ENCODE assay signal across 12 cellular contexts in the genomic region with DNA sequence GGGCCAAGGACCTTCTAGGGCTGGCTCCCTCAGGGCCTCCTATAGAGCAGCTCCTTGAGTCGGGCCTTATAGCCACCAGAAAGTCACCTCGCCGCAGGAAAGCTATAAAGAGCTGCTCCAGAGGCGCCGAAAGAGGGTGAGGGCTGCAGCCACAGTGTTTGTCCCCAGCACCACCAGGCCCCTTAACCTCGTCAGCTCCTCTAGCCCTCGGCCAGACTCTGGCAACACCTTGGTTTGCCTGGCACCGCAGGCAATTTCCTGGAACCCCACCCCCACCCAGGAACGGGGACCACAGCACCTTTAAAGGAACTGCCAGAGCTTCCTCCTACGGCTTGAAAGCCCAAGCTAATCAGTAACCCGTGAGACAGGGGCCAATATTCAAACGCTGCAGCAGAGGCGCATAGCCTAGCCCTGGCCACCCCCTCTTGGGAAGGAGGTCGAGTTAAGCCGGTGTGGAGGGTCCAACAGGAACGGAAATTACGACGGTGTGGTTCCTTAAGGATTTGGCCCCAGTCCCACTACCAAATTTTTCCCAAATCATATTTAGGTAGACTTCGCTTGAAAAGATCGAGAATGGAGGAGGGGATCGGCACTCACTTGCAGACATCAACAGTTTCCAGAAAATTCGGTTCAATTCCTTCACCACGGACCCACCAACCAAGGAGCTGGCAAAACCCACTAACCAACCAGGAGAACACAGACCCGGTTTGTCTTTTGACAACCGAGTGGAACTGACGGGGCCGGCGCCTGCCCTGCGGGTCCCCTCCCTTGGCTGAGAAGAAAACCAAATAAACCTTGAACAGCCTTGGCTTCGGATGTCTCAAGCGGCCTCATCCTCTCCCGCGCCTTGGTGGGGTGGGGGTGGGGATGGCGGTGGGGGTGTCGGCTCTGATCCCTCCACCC. TPM values are rescaled to one million over a fixed set of nuclear protein-coding genes. Genes with fewer than 3 reads are reported as not detected.
DNase-seq lines count a peak whose midpoint lies in the region; ATAC-seq and TF ChIP-seq lines count a peak whose summit lies in the region.
"Had no signal": no experiment of that assay in that cellular context is flagged by ENCODE, and none has a peak within 500 bp of the region (broad histone marks: within the 10 kb centered on the region; RNA-seq: fewer than 3 reads in every experiment).

No MANE protein-coding gene starts in this region.

- peaks cover 34% of the 10 kb centered on the region for H3K4me1 ChIP-seq in mucosa of descending colon (ENCODE audit: low read depth)

- no peaks in the 10 kb centered on the region for H3K36me3 Mint-ChIP-seq in brain
- H3K36me3 Mint-ChIP-seq: naive thymus-derived CD8-positive, alpha-beta T cell; T-cell had no signal

- in situ Hi-C loops in ACHN (cut with HindIII; ENCODE audit: low pct_ligation_motif_present, low pct_unique_long_range_greater_than_20kb, low sequenced_read_pairs), result no loop called here

- H3K36me3 ChIP-seq in mucosa of descending colon (ENCODE audit: low read depth), result no peaks in the 10 kb centered on the region

- H3K27ac Mint-ChIP-seq in brain, result peak overlapping the region in 1 of 5 experiments; percentile 97

- peak; percentile 77 for DNase-seq in ACHN
- DNase-seq in HuH-7 (ENCODE audit: low spot score), result peak; percentile 71
- peak; percentile 81 to 82 (median 82) for DNase-seq in mucosa of descending colon
- no peak for DNase-seq in NCI-H524 (lab: John Stamatoyannopoulos, UW)
- DNase-seq in NCI-H345 treated with DMSO at 0.1 percent for 48 hours (lab: John Stamatoyannopoulos, UW; ENCODE audit: unreplicated experiment), result no peak
- no peak for DNase-seq in putamen (ENCODE audit: low spot score)
- DNase-seq: GF-D8 had no signal

- ATAC-seq in mucosa of descending colon (peak; percentile 59), HG02623 (IDR thresholded peaks at IDR 0.05; ENCODE audit: unreplicated experiment) (no peak)

- H3K4me3 Mint-ChIP-seq in brain, result peak overlapping the region in 3 of 5 experiments; percentile 79 to 93 (median 90)

- peak overlapping the region; percentile 54 for H3K4me3 ChIP-seq in mucosa of descending colon

- intact Hi-C loops in mucosa of descending colon (cut with DNase I, micrococcal nuclease), result no loop called here

- peaks cover 5% of the 10 kb centered on the region for H3K4me1 Mint-ChIP-seq in brain

- H3K27me3 Mint-ChIP-seq in brain, result no peaks in the 10 kb centered on the region

- H3K9me3 ChIP-seq in mucosa of descending colon, result no peaks in the 10 kb centered on the region

- peaks cover 0 to 16% (median 11%) of the 10 kb centered on the region in 5 experiments for H3K9me3 Mint-ChIP-seq in brain
- H3K9me3 Mint-ChIP-seq: naive thymus-derived CD8-positive, alpha-beta T cell; T-cell had no signal

- TF ChIP-seq CTCF in brain (conservative IDR thresholded peaks at IDR 0.05) (no peak), mucosa of descending colon (IDR thresholded peaks at IDR 0.05) (no peak)

RNA-seq across cellular contexts. Expression of a gene that starts 3.0 kb away (rescaled TPM):
- 31.9 TPM for polyA plus RNA-seq in brain (ENCODE audit: insufficient read depth, low read depth, low replicate concordance)
- total RNA-seq in mucosa of descending colon, result 10 to 100 TPM; 41.3 to 68.8 (median 50.9) TPM
- total RNA-seq: naive thymus-derived CD8-positive, alpha-beta T cell had no signal
- polyA plus RNA-seq: BJ; naive thymus-derived CD8-positive, alpha-beta T cell had no signal

RNA-seq across cellular contexts. Expression of a gene that starts 8.2 kb away (rescaled TPM):
- polyA plus RNA-seq in brain (ENCODE audit: insufficient read depth, low read depth, low replicate concordance), result 234 TPM
- total RNA-seq in mucosa of descending colon, result 10 to 100 TPM; 16.2 to 29.3 (median 19.9) TPM
- total RNA-seq: naive thymus-derived CD8-positive, alpha-beta T cell; T-cell had no signal
- polyA plus RNA-seq: BJ; naive thymus-derived CD8-positive, alpha-beta T cell had no signal

RNA-seq across cellular contexts. Expression of a gene that starts 9.0 kb away (rescaled TPM):
- 37.1 TPM for polyA plus RNA-seq in brain (ENCODE audit: insufficient read depth, low read depth, low replicate concordance)
- total RNA-seq in mucosa of descending colon, result 10 to 100 TPM; 10.9 to 29.1 (median 22.4) TPM
- total RNA-seq: naive thymus-derived CD8-positive, alpha-beta T cell had no signal
- polyA plus RNA-seq: BJ had no signal

RNA-seq across cellular contexts. Expression of a gene that starts 11.7 kb away (rescaled TPM):
- 41.6 TPM for polyA plus RNA-seq in brain (ENCODE audit: insufficient read depth, low read depth, low replicate concordance)
- 10 to 100 TPM; 42.4 to 64.8 (median 43.4) TPM for total RNA-seq in mucosa of descending colon
- polyA plus RNA-seq: BJ had no signal

RNA-seq across cellular contexts. Expression of a gene that starts 13.3 kb away (rescaled TPM):
- 65.2 TPM for polyA plus RNA-seq in brain (ENCODE audit: insufficient read depth, low read depth, low replicate concordance)
- 1 to 10 TPM; 4.2 to 7.5 (median 5.6) TPM for total RNA-seq in mucosa of descending colon
- total RNA-seq: naive thymus-derived CD8-positive, alpha-beta T cell; T-cell had no signal
- polyA plus RNA-seq: BJ; naive thymus-derived CD8-positive, alpha-beta T cell had no signal

Comparison
In these comparisons a context has a peak if more than half of its experiments do, and no peak if none do; other contexts are left out.
1. DNase-seq: peak in ACHN (single experiment), HuH-7 (single experiment) and mucosa of descending colon (3 of 3); none in NCI-H524 (0 of 2), NCI-H345 treated with DMSO at 0.1 percent for 48 hours (single experiment) and putamen (single experiment).